In genomic region chr17:7043195-7043543, GRCh38 we compare ENCODE assay signal across 11 cellular contexts. TPM values are rescaled to one million over a fixed set of nuclear protein-coding genes. Genes with fewer than 3 reads are reported as not detected.
A peak's percentile ranks its signal among the peaks of the same experiment; 100 is the strongest.
DNase-seq lines count a peak whose midpoint lies in the region; ATAC-seq and TF ChIP-seq lines count a peak whose summit lies in the region.
"Had no signal": no experiment of that assay in that cellular context is flagged by ENCODE, and none has a peak within 500 bp of the region (broad histone marks: within the 10 kb centered on the region; RNA-seq: fewer than 3 reads in every experiment).

No MANE protein-coding gene starts in this region.

- H3K27me3 Mint-ChIP-seq in endothelial cell (ENCODE audit: unreplicated experiment), result peaks cover 15% of the 10 kb centered on the region

- H3K4me3 Mint-ChIP-seq in endothelial cell (ENCODE audit: unreplicated experiment), result peak overlapping the region; percentile 51

- H3K27ac ChIP-seq in muscle layer of colon (ENCODE audit: low read depth, low read length), result peak overlapping the region; percentile 58
- H3K27ac ChIP-seq: HL-60 had no signal

- peaks cover 10% of the 10 kb centered on the region for H3K4me1 ChIP-seq in muscle layer of colon (ENCODE audit: insufficient read depth, low read length)

- DNase-seq in Right ventricle myocardium inferior (ENCODE audit: missing footprints) (no peak), cardiac septum (ENCODE audit: low spot score) (no peak), endothelial cell (ENCODE audit: low spot score) (no peak), superior temporal gyrus (ENCODE audit: extremely low spot score) (no peak), GM13977 (ENCODE audit: low spot score) (no peak), inferior parietal cortex (ENCODE audit: extremely low spot score) (no peak)
- DNase-seq: activated CD4-positive, alpha-beta T cell treated with anti-CD3 and anti-CD28 coated beads for 1 hour had no signal

- H3K4me1 Mint-ChIP-seq in endothelial cell (ENCODE audit: unreplicated experiment), result peaks cover 21% of the 10 kb centered on the region

- no peak overlapping the region for H3K27ac Mint-ChIP-seq in endothelial cell (ENCODE audit: unreplicated experiment)

- peak overlapping the region; percentile 49 to 55 for H3K4me3 ChIP-seq in muscle layer of colon (ENCODE audit: low read depth in 1 of 2, low read length in 2 of 2)

- in situ Hi-C loops in GM13977 (cut with MboI; ENCODE audit: low pct_unique_long_range_greater_than_20kb, low sequenced_read_pairs, unreplicated experiment), result no loop called here

- intact Hi-C loops in Right ventricle myocardium inferior (cut with DNase I) (no loop called here), cardiac septum (cut with DNase I) (no loop called here)

- no peaks in the 10 kb centered on the region for H3K9me3 Mint-ChIP-seq in endothelial cell (ENCODE audit: unreplicated experiment)

- H3K36me3 ChIP-seq in muscle layer of colon (ENCODE audit: insufficient read depth, low read length), result no peaks in the 10 kb centered on the region

- H3K9ac ChIP-seq in muscle layer of colon (ENCODE audit: low read length), result no peak overlapping the region

- no peaks in the 10 kb centered on the region for H3K36me3 Mint-ChIP-seq in endothelial cell (ENCODE audit: low read depth, unreplicated experiment)

- peaks cover 0 to 25% of the 10 kb centered on the region in 2 donors for H3K27me3 ChIP-seq in muscle layer of colon (ENCODE audit: control insufficient read depth in 1 of 2, insufficient read depth in 2 of 2, low read length in 2 of 2)

- TF ChIP-seq CTCF in endothelial cell (IDR thresholded peaks at IDR 0.05; ENCODE audit: unreplicated experiment) (no peak), GM13977 (IDR thresholded peaks at IDR 0.05; ENCODE audit: extremely low read depth, insufficient read depth, missing control alignments) (no peak)

- ATAC-seq in Right ventricle myocardium inferior (peak; percentile 52), GM18519 (IDR thresholded peaks at IDR 0.05; ENCODE audit: low FRiP score, unreplicated experiment) (no peak)

- H3K9me3 ChIP-seq in muscle layer of colon (ENCODE audit: low read length), result no peaks in the 10 kb centered on the region

RNA-seq across cellular contexts. Expression of gene SLC16A11, which starts 0.7 kb away (rescaled TPM):
- total RNA-seq in Right ventricle myocardium inferior, result 0.78 TPM
- total RNA-seq in cardiac septum, result 1.1 TPM
- 0.33 TPM for total RNA-seq in endothelial cell (ENCODE audit: unreplicated experiment)
- total RNA-seq: Daoy had no signal

RNA-seq across cellular contexts. Expression of gene SLC16A13, which starts 7.4 kb away (rescaled TPM):
- total RNA-seq in Right ventricle myocardium inferior (1.8 TPM), cardiac septum (0.48 TPM), endothelial cell (ENCODE audit: unreplicated experiment) (25.8 TPM)

RNA-seq across cellular contexts. Expression of gene BCL6B, which starts 20.3 kb away (rescaled TPM):
- 14.0 TPM for total RNA-seq in Right ventricle myocardium inferior
- 8.8 TPM for total RNA-seq in cardiac septum
- total RNA-seq in endothelial cell (ENCODE audit: unreplicated experiment), result 271 TPM
- total RNA-seq: Daoy had no signal

RNA-seq across cellular contexts. Expression of gene RNASEK, which starts 30.7 kb away (rescaled TPM):
- total RNA-seq in Right ventricle myocardium inferior (177 TPM), cardiac septum (171 TPM), endothelial cell (ENCODE audit: unreplicated experiment) (249 TPM)

RNA-seq across cellular contexts. Expression of gene CLEC10A, which starts 36.9 kb away (rescaled TPM):
- total RNA-seq in Right ventricle myocardium inferior (5.4 TPM), cardiac septum (3.0 TPM), endothelial cell (ENCODE audit: unreplicated experiment) (30.4 TPM)
- total RNA-seq: Daoy had no signal

Comparison
In these comparisons a context has a peak if more than half of its experiments do, and no peak if none do; other contexts are left out.
1. RNA of gene BCL6B, which starts 20.3 kb away (total RNA-seq): 271 TPM in endothelial cell (single experiment); 14.0 TPM in Right ventricle myocardium inferior (single experiment) and 8.8 TPM in cardiac septum (single experiment); every median in the first group is over 10 times any median in the second.